Comparison of ENCODE assay signal across 20 cellular contexts in the genomic region with DNA sequence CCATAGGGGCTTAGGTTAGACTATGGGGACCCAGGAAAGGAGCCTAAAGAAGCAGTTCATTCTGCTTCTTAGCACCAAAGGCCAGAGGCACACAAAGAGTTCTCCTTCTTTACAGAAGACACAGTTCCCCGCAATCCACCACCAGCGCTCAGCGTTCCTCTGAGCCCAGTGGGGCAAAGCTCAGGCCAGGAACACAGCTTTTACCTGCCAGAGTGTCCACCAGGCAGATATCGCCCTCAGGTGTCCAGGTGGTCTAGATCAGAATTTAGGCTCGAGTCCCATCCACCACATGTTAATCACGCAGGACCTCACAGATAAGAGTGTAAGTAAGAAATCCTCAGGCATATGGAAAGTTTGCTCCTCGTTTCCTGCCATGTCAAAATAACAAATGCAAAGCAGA. TPM values are rescaled to one million over a fixed set of nuclear protein-coding genes. Genes with fewer than 3 reads are reported as not detected.
"Had no signal": no experiment of that assay in that cellular context is flagged by ENCODE, and none has a peak within 500 bp of the region (broad histone marks: within the 10 kb centered on the region; RNA-seq: fewer than 3 reads in every experiment).

No MANE protein-coding gene starts in this region.

- H3K27me3 ChIP-seq: esophagus squamous epithelium, transverse colon had no signal

- H3K9me3 ChIP-seq: esophagus squamous epithelium, prostate gland, thoracic aorta, transverse colon had no signal

- H3K79me2 ChIP-seq: parathyroid adenoma had no signal

- H3K36me3 ChIP-seq: esophagus squamous epithelium, gastroesophageal sphincter, prostate gland, thoracic aorta, transverse colon had no signal

- ATAC-seq: effector memory CD8-positive, alpha-beta T cell; gastroesophageal sphincter; sciatic nerve; stimulated activated naive B cell treated with anti-CD40 and anti-IgM and Interleukin-4, amounts not matched to agents 10 μg/mL and 1 μg/mL and 100 μg/mL, for 72 hours; stimulated activated naive CD8-positive, alpha-beta T cell treated with anti-CD3 and anti-CD28 coated beads, Interleukin-15, amount 100 ng/mL, for 72 hours had no signal

- H3K4me3 ChIP-seq: esophagus squamous epithelium, gastroesophageal sphincter, prostate gland, skin epidermis, thoracic aorta, transverse colon had no signal

- H3K4me1 ChIP-seq: esophagus squamous epithelium, gastroesophageal sphincter, parathyroid adenoma, prostate gland, transverse colon had no signal

- DNase-seq: effector memory CD8-positive, alpha-beta T cell; esophagus squamous epithelium; foreskin fibroblast; glutamatergic neuron; kidney glomerular epithelial cell; mesendoderm; naive B cell; retina; stimulated activated CD4-positive, alpha-beta T cell treated with anti-CD3 and anti-CD28 coated beads, Interleukin-2, amount 100 ng/mL, for 24 hours; stimulated activated CD4-positive, alpha-beta T cell treated with anti-CD3 and anti-CD28 coated beads, Interleukin-4, amount 100 ng/mL, for 4 hours; stimulated activated naive B cell treated with anti-CD40 and anti-IgM and Interleukin-4, amounts not matched to agents 10 μg/mL and 1 μg/mL and 100 μg/mL, for 72 hours; stimulated activated naive CD8-positive, alpha-beta T cell treated with anti-CD3 and anti-CD28 coated beads, Interleukin-15, amount 100 ng/mL, for 72 hours; transverse colon had no signal

- H3K27ac ChIP-seq: esophagus squamous epithelium, gastroesophageal sphincter, parathyroid adenoma, prostate gland, skin epidermis, thoracic aorta, transverse colon had no signal

- H3K9ac ChIP-seq: parathyroid adenoma had no signal

- H2AFZ ChIP-seq: parathyroid adenoma had no signal

RNA-seq across cellular contexts. Expression of a gene that starts 53.0 kb away (rescaled TPM):
- total RNA-seq: epithelial cell of proximal tubule had no signal
